8 cellular contexts compared by ENCODE assay signal in genomic region chr6:113632220-113632864, GRCh38.
DNase-seq lines count a peak whose midpoint lies in the region; ATAC-seq and TF ChIP-seq lines count a peak whose summit lies in the region.

No MANE protein-coding gene starts in this region.

- peak overlapping the region; percentile 36 to 59 (median 50) for H3K4me3 ChIP-seq in gastrocnemius medialis

- H3K36me3 ChIP-seq in gastrocnemius medialis, result no peaks in the 10 kb centered on the region

- in situ Hi-C loops in gastrocnemius medialis (cut with MboI; ENCODE audit: low sequenced_read_pairs in 4 of 4), result no loop called here

- intact Hi-C loops in Calu3 (cut with micrococcal nuclease; ENCODE audit: unreplicated experiment), result loop anchor here (2.0 to 10.0 kb wide), 5 partner anchors 152 to 510 kb away; no protein-coding TSS in a partner anchor
- intact Hi-C loops in gastrocnemius medialis (cut with DNase I; ENCODE audit: low total_unique reads), result loop anchor here (5.0 kb wide), 1 partner anchor 585 kb away; no protein-coding TSS in a partner anchor

- H3K27ac ChIP-seq in gastrocnemius medialis, result peak overlapping the region; percentile 87 to 98 (median 90)

- H3K27me3 Mint-ChIP-seq in Calu3 (ENCODE audit: unreplicated experiment), result no peaks in the 10 kb centered on the region

- no peaks in the 10 kb centered on the region for H3K9me3 ChIP-seq in gastrocnemius medialis

- peak overlapping the region; percentile 97 for H3K27ac Mint-ChIP-seq in Calu3 (ENCODE audit: unreplicated experiment)

- CTCF ChIA-PET in Calu3 (lab: Charles Lee), result interaction anchor here (0.6 to 2.5 kb wide), 7 partner anchors 10 to 326 kb away, joined by 3 to 8 read pairs (median 3); no protein-coding TSS in a partner anchor

- no peak for TF ChIP-seq CTCF in Calu3 (IDR thresholded peaks at IDR 0.05; ENCODE audit: unreplicated experiment)
- no peak for TF ChIP-seq CTCF in gastrocnemius medialis (IDR thresholded peaks at IDR 0.05 in 4 of 5, conservative IDR thresholded peaks at IDR 0.05 in 1 of 5)

- H3K27me3 ChIP-seq in gastrocnemius medialis, result no peaks in the 10 kb centered on the region

- peaks cover 8% of the 10 kb centered on the region for H3K36me3 Mint-ChIP-seq in Calu3 (ENCODE audit: insufficient read depth, unreplicated experiment)

- ATAC-seq in GM21367 (IDR thresholded peaks at IDR 0.05; ENCODE audit: unreplicated experiment) (peak; percentile 28), HG03571 (IDR thresholded peaks at IDR 0.05; ENCODE audit: unreplicated experiment) (peak; percentile 37), gastrocnemius medialis (peak; percentile 90 to 95)

- H3K4me3 Mint-ChIP-seq in Calu3 (ENCODE audit: low read depth, unreplicated experiment), result peak overlapping the region; percentile 55

- peak; percentile 61 to 90 for TF ChIP-seq POLR2A in gastrocnemius medialis (IDR thresholded peaks at IDR 0.05)

- H3K9me3 Mint-ChIP-seq in Calu3 (ENCODE audit: low read depth, unreplicated experiment), result no peaks in the 10 kb centered on the region

- no TSS peak for BruUV-seq in Calu3 (replicated peaks; lab: Mats Ljungman, UMichigan)

- peaks cover 47 to 59% of the 10 kb centered on the region in 2 donors for H3K4me1 ChIP-seq in gastrocnemius medialis

- DNase-seq in Calu3, result peak; percentile 61
- peak; percentile 3 to 27 for DNase-seq in activated CD4-positive, alpha-beta T cell treated with anti-CD3 and anti-CD28 coated beads, Interleukin-2, amount 50 U/mL, for 24 hours (ENCODE audit: low read depth in 1 of 2, low spot score in 1 of 2)
- DNase-seq in germinal center (ENCODE audit: low spot score), result peak; percentile 14
- DNase-seq in gastrocnemius medialis, result peak; percentile 88 to 90
- DNase-seq in middle frontal gyrus (ENCODE audit: extremely low spot score, low spot score), result no peak
- DNase-seq in NCI-H1105 (lab: John Stamatoyannopoulos, UW), result no peak

- H3K4me1 Mint-ChIP-seq in Calu3 (ENCODE audit: low read depth, unreplicated experiment), result peaks cover 57% of the 10 kb centered on the region

Comparison
In these comparisons a context has a peak if more than half of its experiments do, and no peak if none do; other contexts are left out.
1. DNase-seq: peak in Calu3 (single experiment), activated CD4-positive, alpha-beta T cell treated with anti-CD3 and anti-CD28 coated beads, Interleukin-2, amount 50 U/mL, for 24 hours (2 of 2), germinal center (single experiment) and gastrocnemius medialis (2 of 2); none in middle frontal gyrus (single experiment) and NCI-H1105 (single experiment).
2. ATAC-seq: peak in every context shown above with its lines; median percentile 92 in gastrocnemius medialis; 37 in HG03571; 28 in GM21367.